In genomic region chr11:65083834-65084597, GRCh38 we compare ENCODE assay signal across 8 cellular contexts. TPM values are rescaled to one million over a fixed set of nuclear protein-coding genes. Genes with fewer than 3 reads are reported as not detected.
DNase-seq lines count a peak whose midpoint lies in the region; ATAC-seq, FAIRE-seq and TF ChIP-seq lines count a peak whose summit lies in the region.

TSS of gene CDCA5 (minus strand) at chr11:65084040. CDS start at chr11:65083978, 62 bp downstream.
TSS of gene ZFPL1 (plus strand) at chr11:65084222. CDS start at chr11:65084699, 477 bp downstream.

- no peaks in the 10 kb centered on the region for H3K27me3 Mint-ChIP-seq in WTC11 (ENCODE audit: low read depth)

- TF ChIP-seq CTCF in AG04450 (IDR thresholded peaks at IDR 0.05; ENCODE audit: low read depth, low read length) (no peak), WTC11 (IDR thresholded peaks at IDR 0.05) (no peak), bronchial epithelial cell (IDR thresholded peaks at IDR 0.05; ENCODE audit: insufficient read depth, low read length, severe bottlenecking) (no peak)

- peak within 1 kb of the TSS; percentile 94 for H3K4me3 Mint-ChIP-seq in WTC11

- peak; percentile 87 for DNase-seq in AG04450 (ENCODE audit: low read depth, low spot score)
- DNase-seq in NCI-H226, result peak; percentile 94
- DNase-seq in WTC11 (ENCODE audit: low spot score), result peak; percentile 96
- peak; percentile 84 for DNase-seq in bronchial epithelial cell (ENCODE audit: low read depth)
- DNase-seq in iPS-NIHi11 (ENCODE audit: low spot score), result peak; percentile 99

- H3K4me1 Mint-ChIP-seq in WTC11, result peaks cover 10% of the 10 kb centered on the region

- H3K4me3 ChIP-seq in AG04450 (ENCODE audit: low read depth, low read length) (peak within 1 kb of the TSS; percentile 94), bronchial epithelial cell (ENCODE audit: low read depth, low read length) (peak within 1 kb of the TSS; percentile 60), skin epidermis (peak within 1 kb of the TSS; percentile 58 to 98 (median 73))

- FAIRE-seq in bronchial epithelial cell (lab: Jason Lieb, UNC), result no peak

- H3K27me3 ChIP-seq in AG04450 (ENCODE audit: control insufficient read depth, insufficient read depth, low read length), result no peaks in the 10 kb centered on the region
- no peaks in the 10 kb centered on the region for H3K27me3 ChIP-seq in bronchial epithelial cell (ENCODE audit: control insufficient read depth, insufficient read depth, low read length)

- peaks cover 17% of the 10 kb centered on the region for H3K36me3 ChIP-seq in bronchial epithelial cell (ENCODE audit: control insufficient read depth, insufficient read depth, low read length)

- ATAC-seq in GM18909 (IDR thresholded peaks at IDR 0.05; ENCODE audit: poor library complexity, unreplicated experiment), result peak; percentile 76
- ATAC-seq in HG03175 (IDR thresholded peaks at IDR 0.05; ENCODE audit: unreplicated experiment), result peak; percentile 79
- ATAC-seq in WTC11, result peak; percentile 81

- POLR2A ChIA-PET in AG04450 (lab: Yijun Ruan, JAX), result no interaction called here
- POLR2A ChIA-PET in WTC11 (lab: Charles Lee), result interaction anchor here (0.6 kb wide), 2 partner anchors 136 to 160 kb away, joined by 3 read pairs; no protein-coding TSS in a partner anchor

- CTCF ChIA-PET in AG04450 (lab: Charles Lee) (interaction anchor here (1.3 kb wide), 1 partner anchor 70 kb away, joined by 6 read pairs; the partner anchor contains the start of gene ARL2), WTC11 (lab: Charles Lee) (interaction anchor here (1.3 to 1.4 kb wide), 2 partner anchors 26 to 71 kb away, joined by 3 to 6 read pairs; no protein-coding TSS in a partner anchor)

- peak within 1 kb of the TSS; percentile 98 for H3K27ac ChIP-seq in AG04450 (ENCODE audit: low read depth, low read length)
- peak within 1 kb of the TSS; percentile 27 to 97 (median 93) for H3K27ac ChIP-seq in skin epidermis

- H3K9me3 ChIP-seq in AG04450 (ENCODE audit: control insufficient read depth, insufficient read depth, low read length), result no peaks in the 10 kb centered on the region; the same call in 1 of the 2 replicates

- no peaks in the 10 kb centered on the region for H3K9me3 Mint-ChIP-seq in WTC11

- H3K27ac Mint-ChIP-seq in WTC11, result peak within 1 kb of the TSS; percentile 99

- peaks cover 31% of the 10 kb centered on the region for H3K36me3 Mint-ChIP-seq in WTC11

TF ChIP-seq in WTC11, 78 proteins besides CTCF, POLR2A, EP300 and RAD21 (continues in another document):
- no peak for TF ChIP-seq ZNF512 (CRISPR knock-in tag; IDR thresholded peaks at IDR 0.05; ENCODE audit: borderline replicate concordance)
- 0 out of 2 replicates have a peak, but pooled peaks have one; percentile 5 for TF ChIP-seq RELA (CRISPR knock-in tag; IDR thresholded peaks at IDR 0.05; ENCODE audit: borderline replicate concordance)
- peak; percentile 100 for TF ChIP-seq SP1 (CRISPR knock-in tag; conservative IDR thresholded peaks at IDR 0.05)
- TF ChIP-seq MXD4 (CRISPR knock-in tag; IDR thresholded peaks at IDR 0.05; ENCODE audit: borderline replicate concordance), result no peak
- peak; percentile 93 for TF ChIP-seq MAX (CRISPR knock-in tag; IDR thresholded peaks at IDR 0.05)
- TF ChIP-seq USF1 (CRISPR knock-in tag; IDR thresholded peaks at IDR 0.05), result peak; percentile 57
- TF ChIP-seq ZNF121 (CRISPR knock-in tag; IDR thresholded peaks at IDR 0.05), result no peak
- TF ChIP-seq SOX15 (CRISPR knock-in tag; IDR thresholded peaks at IDR 0.05), result no peak
- no peak for TF ChIP-seq ATF3 (CRISPR knock-in tag; conservative IDR thresholded peaks at IDR 0.05)
- TF ChIP-seq ELF4 (CRISPR knock-in tag; IDR thresholded peaks at IDR 0.05; ENCODE audit: low read depth), result no peak
- TF ChIP-seq ZBTB43 (CRISPR knock-in tag; IDR thresholded peaks at IDR 0.05), result no peak
- TF ChIP-seq IRF1 (CRISPR knock-in tag; IDR thresholded peaks at IDR 0.05), result no peak
- no peak for TF ChIP-seq ZNF138 (CRISPR knock-in tag; conservative IDR thresholded peaks at IDR 0.05)
- 0 out of 2 replicates have a peak, but pooled peaks have one; percentile 11 for TF ChIP-seq FOXP4 (CRISPR knock-in tag; IDR thresholded peaks at IDR 0.05)
- TF ChIP-seq ZNF423 (CRISPR knock-in tag; IDR thresholded peaks at IDR 0.05), result no peak
- no peak for TF ChIP-seq NFATC4 (CRISPR knock-in tag; IDR thresholded peaks at IDR 0.05)
- TF ChIP-seq FOXJ3 (CRISPR knock-in tag; IDR thresholded peaks at IDR 0.05; ENCODE audit: borderline replicate concordance), result no peak
- TF ChIP-seq ATF2 (CRISPR knock-in tag; IDR thresholded peaks at IDR 0.05; ENCODE audit: borderline replicate concordance, low read depth), result no peak

RNA-seq across cellular contexts. Expression of gene CDCA5, which starts in this region (rescaled TPM):
- polyA plus RNA-seq in AG04450 (2011; rRNA removed), result 4.2 and 5.2 TPM in 2 replicates
- polyA minus RNA-seq in AG04450 (2011; rRNA and poly(A)+ RNA removed), result 3.2 and 4.9 TPM in 2 replicates
- 80.6 to 95.9 TPM (median 86.9 TPM) in 3 replicates for total RNA-seq in WTC11 (2021)
- total RNA-seq in bronchial epithelial cell, result 0.26 and 0.53 TPM in 2 replicates

RNA-seq across cellular contexts. Expression of gene ZFPL1, which starts in this region (rescaled TPM):
- polyA plus RNA-seq in AG04450 (2011; rRNA removed), result 30.9 and 39.1 TPM in 2 replicates
- polyA minus RNA-seq in AG04450 (2011; rRNA and poly(A)+ RNA removed), result 39.5 and 52.6 TPM in 2 replicates
- total RNA-seq in WTC11 (2021) (32.2 to 33.8 TPM (median 32.8 TPM) in 3 replicates), bronchial epithelial cell (34.2 and 52.4 TPM in 2 replicates)

Comparison
In these comparisons a context has a peak if more than half of its experiments do, and no peak if none do; other contexts are left out.
1. Peak in every context shown above with its lines: DNase-seq, ATAC-seq, H3K4me3 ChIP-seq and H3K27ac ChIP-seq.
2. RNA of gene CDCA5 (total RNA-seq): 80.6 to 95.9 TPM in WTC11; 0.26 to 0.53 TPM in bronchial epithelial cell; every median in the first group is over 10 times any median in the second.